Comparison of ENCODE assay signal across 29 cellular contexts in genomic region chr10:90732581-90732980, GRCh38.
"Had no signal": no experiment of that assay in that cellular context is flagged by ENCODE, and none has a peak within 500 bp of the region (broad histone marks: within the 10 kb centered on the region; RNA-seq: fewer than 3 reads in every experiment).

No MANE protein-coding gene starts in this region.

- H3K4me2 ChIP-seq: smooth muscle cell had no signal

- H3K27me3 ChIP-seq: left lung, neutrophil, ovary, right atrium auricular region, right lobe of liver, suprapubic skin, tibial artery, upper lobe of right lung had no signal

- DNase-seq: hypothalamus; immature natural killer cell; kidney; left colon; left lung; lower lobe of right lung; mammary epithelial cell; mesenchymal stem cell; naive thymus-derived CD8-positive, alpha-beta T cell; occipital lobe; ovary; right lobe of liver; stimulated activated CD4-positive, alpha-beta T cell treated with anti-CD3 and anti-CD28 coated beads, Interleukin-1b, Interleukin-23, amount 100 ng/mL, for 48 hours; stimulated activated CD4-positive, alpha-beta T cell treated with anti-CD3 and anti-CD28 coated beads, Interleukin-2, amount 100 ng/mL, for 48 hours; stimulated activated CD4-positive, alpha-beta T cell treated with anti-CD3 and anti-CD28 coated beads, Interleukin-4, amount 100 ng/mL, for 4 hours; stimulated activated CD8-positive, alpha-beta memory T cell treated with anti-CD3 and anti-CD28 coated beads, Interleukin-4, amount 100 ng/mL, for 48 hours; stimulated activated naive B cell treated with anti-CD40 and anti-IgM and Interleukin-4, amounts not matched to agents 10 μg/mL and 1 μg/mL and 100 μg/mL, for 72 hours; stimulated activated naive CD8-positive, alpha-beta T cell treated with anti-CD3 and anti-CD28 coated beads, Interleukin-15, Interleukin-2, amounts not matched to agents 100 U/mL and 50 U/mL, for 24 hours; tibial artery; trophoblast cell; upper lobe of right lung had no signal

- H3K27ac Mint-ChIP-seq: immature natural killer cell; naive thymus-derived CD8-positive, alpha-beta T cell; nephron; progenitor cell of endocrine pancreas; stimulated activated naive B cell treated with anti-CD40 and anti-IgM and Interleukin-4, amounts not matched to agents 10 μg/mL and 1 μg/mL and 100 μg/mL, for 72 hours had no signal

- H3K4me1 ChIP-seq: left lung, lower lobe of right lung, right atrium auricular region, right lobe of liver, suprapubic skin, tibial artery, upper lobe of right lung had no signal

- ATAC-seq: left colon; left lung; lower lobe of right lung; naive thymus-derived CD8-positive, alpha-beta T cell; right lobe of liver; stimulated activated naive B cell treated with anti-CD40 and anti-IgM and Interleukin-4, amounts not matched to agents 10 μg/mL and 1 μg/mL and 100 μg/mL, for 72 hours; stimulated activated naive CD8-positive, alpha-beta T cell treated with anti-CD3 and anti-CD28 coated beads, Interleukin-15, Interleukin-2, amounts not matched to agents 100 U/mL and 50 U/mL, for 24 hours; upper lobe of right lung had no signal

- H3K27ac ChIP-seq: left lung, lower lobe of right lung, neutrophil, ovary, right atrium auricular region, right lobe of liver, suprapubic skin, thoracic aorta, tibial artery, upper lobe of right lung had no signal

- H3K4me1 Mint-ChIP-seq: immature natural killer cell; naive thymus-derived CD8-positive, alpha-beta T cell; nephron; neural crest cell; stimulated activated naive B cell treated with anti-CD40 and anti-IgM and Interleukin-4, amounts not matched to agents 10 μg/mL and 1 μg/mL and 100 μg/mL, for 72 hours had no signal

- H3K27me3 Mint-ChIP-seq: progenitor cell of endocrine pancreas had no signal

- H3K4me3 Mint-ChIP-seq: immature natural killer cell; naive thymus-derived CD8-positive, alpha-beta T cell; nephron; neural crest cell; stimulated activated naive B cell treated with anti-CD40 and anti-IgM and Interleukin-4, amounts not matched to agents 10 μg/mL and 1 μg/mL and 100 μg/mL, for 72 hours had no signal

- H3K36me3 ChIP-seq: left lung, lower lobe of right lung, neutrophil, ovary, right atrium auricular region, right lobe of liver, suprapubic skin, thoracic aorta, tibial artery, upper lobe of right lung had no signal

- H3K9me3 Mint-ChIP-seq: nephron; neural crest cell; stimulated activated naive B cell treated with anti-CD40 and anti-IgM and Interleukin-4, amounts not matched to agents 10 μg/mL and 1 μg/mL and 100 μg/mL, for 72 hours had no signal

- H3K9me3 ChIP-seq: left lung, lower lobe of right lung, neutrophil, ovary, right atrium auricular region, right lobe of liver, suprapubic skin, thoracic aorta, tibial artery, upper lobe of right lung had no signal

- H3K4me3 ChIP-seq: left lung, lower lobe of right lung, ovary, right atrium auricular region, right lobe of liver, smooth muscle cell, suprapubic skin, thoracic aorta, tibial artery, upper lobe of right lung had no signal

- H3K36me3 Mint-ChIP-seq: immature natural killer cell; naive thymus-derived CD8-positive, alpha-beta T cell; stimulated activated naive B cell treated with anti-CD40 and anti-IgM and Interleukin-4, amounts not matched to agents 10 μg/mL and 1 μg/mL and 100 μg/mL, for 72 hours had no signal
